10 cellular contexts compared by ENCODE assay signal in genomic region chr3:31226331-31226730, GRCh38.
DNase-seq lines count a peak whose midpoint lies in the region; ATAC-seq, FAIRE-seq and TF ChIP-seq lines count a peak whose summit lies in the region.
"Had no signal": no experiment of that assay in that cellular context is flagged by ENCODE, and none has a peak within 500 bp of the region (broad histone marks: within the 10 kb centered on the region; RNA-seq: fewer than 3 reads in every experiment).

No MANE protein-coding gene starts in this region.

- no peaks in the 10 kb centered on the region for H3K36me3 ChIP-seq in KOPT-K1 (ENCODE audit: insufficient read depth, low read length)
- H3K36me3 ChIP-seq in small intestine (ENCODE audit: control insufficient read depth in 2 of 2, insufficient read depth in 2 of 2, low read length in 2 of 2): no peaks in the 10 kb centered on the region
- H3K36me3 ChIP-seq in SJCRH30: no peaks in the 10 kb centered on the region
- H3K36me3 ChIP-seq: cardiac muscle cell had no signal

- 68 to 79% (median 75%) methylated on average over 4 of the region's 4 CpGs for WGBS in small intestine, 3 donors

- H3K4me3 ChIP-seq in small intestine (ENCODE audit: low read depth in 1 of 2, low read length in 2 of 2) (no peak overlapping the region), dorsolateral prefrontal cortex (no peak overlapping the region), SJCRH30 (no peak overlapping the region)
- H3K4me3 ChIP-seq: cardiac muscle cell had no signal

- H3K27me3 Mint-ChIP-seq in activated CD4-positive, alpha-beta T cell treated with anti-CD3 and anti-CD28 coated beads, Interleukin-2, amount 10 ng/mL, durations not matched to agents 7 days and 5 days: no peaks in the 10 kb centered on the region
- no peaks in the 10 kb centered on the region for H3K27me3 Mint-ChIP-seq in activated CD4-positive, alpha-beta memory T cell treated with anti-CD3 and anti-CD28 coated beads, Interleukin-2, amount 10 ng/mL, durations not matched to agents 7 days and 5 days

- H3K9me3 ChIP-seq in KOPT-K1 (ENCODE audit: insufficient read depth, low read length, poor library complexity, severe bottlenecking): peaks cover 8% of the 10 kb centered on the region
- H3K9me3 ChIP-seq in small intestine (ENCODE audit: control insufficient read depth, low read depth): no peaks in the 10 kb centered on the region
- H3K9me3 ChIP-seq in SJCRH30 (replicated peaks): no peaks in the 10 kb centered on the region

- peak; percentile 58 for DNase-seq in activated CD4-positive, alpha-beta T cell treated with anti-CD3 and anti-CD28 coated beads, Interleukin-2, amount 10 ng/mL, durations not matched to agents 7 days and 5 days
- DNase-seq in activated CD4-positive, alpha-beta T cell treated with anti-CD3 and anti-CD28 coated beads for 48 hours: no peak
- peak; percentile 64 for DNase-seq in activated CD4-positive, alpha-beta memory T cell treated with anti-CD3 and anti-CD28 coated beads, Interleukin-2, amount 10 ng/mL, durations not matched to agents 7 days and 5 days
- DNase-seq in small intestine (peak; percentile 20), dorsolateral prefrontal cortex (no peak), SJCRH30 (no peak)
- DNase-seq: stimulated activated CD4-positive, alpha-beta T cell treated with anti-CD3 and anti-CD28 coated beads, Interleukin-15, amount 100 ng/mL, for 24 hours had no signal

- H3K27ac ChIP-seq in KOPT-K1 (ENCODE audit: low read depth, low read length, poor library complexity, severe bottlenecking): peak overlapping the region; percentile 99
- no peak overlapping the region for H3K27ac ChIP-seq in small intestine (ENCODE audit: low read depth in 1 of 2, low read length in 1 of 2)
- no peak overlapping the region for H3K27ac ChIP-seq in dorsolateral prefrontal cortex
- no peak overlapping the region for H3K27ac ChIP-seq in SJCRH30
- H3K27ac ChIP-seq: cardiac muscle cell had no signal

- ATAC-seq in GM19397 (IDR thresholded peaks at IDR 0.05; ENCODE audit: unreplicated experiment): no peak

- H3K36me3 Mint-ChIP-seq in activated CD4-positive, alpha-beta T cell treated with anti-CD3 and anti-CD28 coated beads, Interleukin-2, amount 10 ng/mL, durations not matched to agents 7 days and 5 days (ENCODE audit: low read depth): peaks cover 28% of the 10 kb centered on the region
- H3K36me3 Mint-ChIP-seq in activated CD4-positive, alpha-beta memory T cell treated with anti-CD3 and anti-CD28 coated beads, Interleukin-2, amount 10 ng/mL, durations not matched to agents 7 days and 5 days (ENCODE audit: low read depth): peaks cover 34% of the 10 kb centered on the region

- FAIRE-seq in small intestine (lab: Jason Lieb, UNC): no peak

- POLR2A ChIA-PET in activated CD4-positive, alpha-beta T cell treated with anti-CD3 and anti-CD28 coated beads, Interleukin-2, amount 10 ng/mL, durations not matched to agents 7 days and 5 days (lab: Charles Lee): interaction anchor here (1.1 to 1.5 kb wide), 2 partner anchors 12 to 306 kb away, joined by 4 to 5 read pairs; partner anchors contain the start of gene STT3B
- POLR2A ChIA-PET in activated CD4-positive, alpha-beta memory T cell treated with anti-CD3 and anti-CD28 coated beads, Interleukin-2, amount 10 ng/mL, durations not matched to agents 7 days and 5 days (lab: Charles Lee): interaction anchor here (1.0 to 6.5 kb wide), 12 partner anchors 10 to 571 kb away, joined by 3 to 97 read pairs (median 5); partner anchors contain the start of gene STT3B

- peaks cover 16% of the 10 kb centered on the region for H3K9me3 Mint-ChIP-seq in activated CD4-positive, alpha-beta T cell treated with anti-CD3 and anti-CD28 coated beads, Interleukin-2, amount 10 ng/mL, durations not matched to agents 7 days and 5 days
- peaks cover 3% of the 10 kb centered on the region for H3K9me3 Mint-ChIP-seq in activated CD4-positive, alpha-beta memory T cell treated with anti-CD3 and anti-CD28 coated beads, Interleukin-2, amount 10 ng/mL, durations not matched to agents 7 days and 5 days

- TF ChIP-seq CTCF in dorsolateral prefrontal cortex (IDR thresholded peaks at IDR 0.05 in 54 of 56, conservative IDR thresholded peaks at IDR 0.05 in 2 of 56; ENCODE audit: low read depth in 1 of 56, partially characterized antibody in 56 of 56): no peak

- peak overlapping the region; percentile 59 for H3K4me3 Mint-ChIP-seq in activated CD4-positive, alpha-beta T cell treated with anti-CD3 and anti-CD28 coated beads, Interleukin-2, amount 10 ng/mL, durations not matched to agents 7 days and 5 days
- H3K4me3 Mint-ChIP-seq in activated CD4-positive, alpha-beta memory T cell treated with anti-CD3 and anti-CD28 coated beads, Interleukin-2, amount 10 ng/mL, durations not matched to agents 7 days and 5 days: peak overlapping the region; percentile 70

- intact Hi-C loops in dorsolateral prefrontal cortex (cut with DNase I): no loop called here

- H3K27ac Mint-ChIP-seq in activated CD4-positive, alpha-beta T cell treated with anti-CD3 and anti-CD28 coated beads, Interleukin-2, amount 10 ng/mL, durations not matched to agents 7 days and 5 days: peak overlapping the region; percentile 92
- peak overlapping the region; percentile 91 for H3K27ac Mint-ChIP-seq in activated CD4-positive, alpha-beta memory T cell treated with anti-CD3 and anti-CD28 coated beads, Interleukin-2, amount 10 ng/mL, durations not matched to agents 7 days and 5 days

- H3K27me3 ChIP-seq in small intestine (ENCODE audit: control insufficient read depth in 2 of 2, insufficient read depth in 2 of 2, low read length in 2 of 2) (no peaks in the 10 kb centered on the region), dorsolateral prefrontal cortex (no peaks in the 10 kb centered on the region), SJCRH30 (no peaks in the 10 kb centered on the region)
- H3K27me3 ChIP-seq: cardiac muscle cell had no signal

- no peaks in the 10 kb centered on the region for H3K4me1 ChIP-seq in small intestine (ENCODE audit: control insufficient read depth in 2 of 2, insufficient read depth in 1 of 2, low read depth in 1 of 2, low read length in 1 of 2)
- H3K4me1 ChIP-seq in SJCRH30: no peaks in the 10 kb centered on the region

- peaks cover 86% of the 10 kb centered on the region for H3K4me1 Mint-ChIP-seq in activated CD4-positive, alpha-beta T cell treated with anti-CD3 and anti-CD28 coated beads, Interleukin-2, amount 10 ng/mL, durations not matched to agents 7 days and 5 days
- peaks cover 84% of the 10 kb centered on the region for H3K4me1 Mint-ChIP-seq in activated CD4-positive, alpha-beta memory T cell treated with anti-CD3 and anti-CD28 coated beads, Interleukin-2, amount 10 ng/mL, durations not matched to agents 7 days and 5 days

- CTCF ChIA-PET in activated CD4-positive, alpha-beta T cell treated with anti-CD3 and anti-CD28 coated beads, Interleukin-2, amount 10 ng/mL, durations not matched to agents 7 days and 5 days (lab: Charles Lee): interaction anchor here (0.6 to 2.4 kb wide), 11 partner anchors 9 to 799 kb away, joined by 3 to 9 read pairs (median 3); no protein-coding TSS in a partner anchor
- CTCF ChIA-PET in activated CD4-positive, alpha-beta memory T cell treated with anti-CD3 and anti-CD28 coated beads, Interleukin-2, amount 10 ng/mL, durations not matched to agents 7 days and 5 days (lab: Charles Lee): interaction anchor here (0.7 to 3.9 kb wide), 4 partner anchors 35 to 306 kb away, joined by 3 to 21 read pairs (median 4); partner anchors contain the start of gene STT3B

Comparison
In these comparisons a context has a peak if more than half of its experiments do, and no peak if none do; other contexts are left out.
1. DNase-seq: peak in activated CD4-positive, alpha-beta T cell treated with anti-CD3 and anti-CD28 coated beads, Interleukin-2, amount 10 ng/mL, durations not matched to agents 7 days and 5 days (single experiment), activated CD4-positive, alpha-beta memory T cell treated with anti-CD3 and anti-CD28 coated beads, Interleukin-2, amount 10 ng/mL, durations not matched to agents 7 days and 5 days (single experiment) and small intestine (single experiment); none in activated CD4-positive, alpha-beta T cell treated with anti-CD3 and anti-CD28 coated beads for 48 hours (single experiment), dorsolateral prefrontal cortex (0 of 10) and SJCRH30 (0 of 2).